Comparison of ENCODE assay signal across 8 cellular contexts in the genomic region with DNA sequence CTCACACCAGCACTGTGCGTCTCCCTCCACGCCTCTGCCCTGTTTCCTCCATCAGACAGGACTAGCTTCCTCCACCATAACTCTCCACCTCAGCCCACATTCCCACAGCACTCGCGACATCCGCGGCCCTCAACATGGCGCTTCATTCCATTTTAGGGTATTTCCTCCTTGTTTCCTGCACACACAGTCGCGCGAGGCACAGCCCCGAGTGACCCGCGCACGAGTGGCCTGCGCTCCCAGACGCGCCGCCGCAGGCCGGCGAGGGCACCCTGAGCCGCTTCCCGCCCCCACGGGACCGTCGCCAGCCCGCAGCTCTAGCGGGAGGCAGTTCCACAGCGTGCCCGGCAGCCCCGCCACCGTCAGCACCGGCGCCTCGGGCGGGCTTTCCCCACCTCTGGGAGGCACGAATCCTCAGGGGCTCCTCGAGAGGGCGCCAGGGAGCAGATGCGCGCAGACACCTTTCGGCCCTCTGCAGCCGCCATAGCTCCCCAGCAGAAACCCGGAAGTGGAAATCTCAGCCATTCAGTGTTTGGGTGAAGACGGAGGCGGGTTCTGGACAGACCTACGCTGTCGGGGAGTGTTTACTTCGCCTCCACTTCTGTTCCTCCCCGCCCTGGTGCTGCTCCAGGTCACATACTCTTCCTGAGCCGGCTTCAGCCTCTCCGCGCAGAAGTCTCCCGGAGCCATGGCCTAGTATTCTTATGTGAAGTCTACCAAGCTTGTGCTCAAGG.
DNase-seq lines count a peak whose midpoint lies in the region; ATAC-seq and FAIRE-seq lines count a peak whose summit lies in the region.
"Not testable (repeated sequence)": the region's sequence is repeated elsewhere in the genome, so short reads cannot be mapped to it uniquely, and the experiment has no call there.

No MANE protein-coding gene starts in this region.

- FAIRE-seq in frontal cortex (lab: Jason Lieb, UNC), result not testable (repeated sequence)

- H3K27ac ChIP-seq in CD4-positive, CD25-positive, alpha-beta regulatory T cell (ENCODE audit: insufficient read depth, low read length, poor library complexity, severe bottlenecking), result peak overlapping the region; percentile 96

- H3K27me3 ChIP-seq in CD4-positive, CD25-positive, alpha-beta regulatory T cell (ENCODE audit: control insufficient read depth, insufficient read depth, low read length), result not testable (repeated sequence)

- H3K4me3 ChIP-seq in CD4-positive, CD25-positive, alpha-beta regulatory T cell (ENCODE audit: low read depth, low read length), result peak overlapping the region; percentile 90

- not testable (repeated sequence) for H3K27ac Mint-ChIP-seq in CD4-positive, CD25-positive, alpha-beta regulatory T cell; activated naive CD8-positive, alpha-beta T cell treated with anti-CD3 and anti-CD28 coated beads for 36 hours
- H3K27ac Mint-ChIP-seq in naive B cell, result peak overlapping the region in 1 of 6 donors; percentile 98

- not testable (repeated sequence) for H3K36me3 ChIP-seq in CD4-positive, CD25-positive, alpha-beta regulatory T cell (ENCODE audit: control insufficient read depth, insufficient read depth, low read length)

- H3K36me3 Mint-ChIP-seq in CD4-positive, CD25-positive, alpha-beta regulatory T cell, result peaks cover 24% of the 10 kb centered on the region
- peaks cover 35% of the 10 kb centered on the region for H3K36me3 Mint-ChIP-seq in activated naive CD8-positive, alpha-beta T cell treated with anti-CD3 and anti-CD28 coated beads for 36 hours
- peaks cover 8 to 11% of the 10 kb centered on the region in 2 donors for H3K36me3 Mint-ChIP-seq in naive B cell

- DNase-seq in CD4-positive, CD25-positive, alpha-beta regulatory T cell, result peak; percentile 95 to 100 (median 99)
- peak; percentile 98 for DNase-seq in SK-N-DZ (ENCODE audit: low spot score)
- DNase-seq in activated naive CD8-positive, alpha-beta T cell treated with anti-CD3 and anti-CD28 coated beads for 36 hours, result peak; percentile 98
- peak; percentile 78 to 79 for DNase-seq in frontal cortex (ENCODE audit: low spot score in 2 of 2)
- peak; percentile 100 for DNase-seq in naive B cell
- peak; percentile 98 for DNase-seq in stimulated activated CD8-positive, alpha-beta memory T cell treated with anti-CD3 and anti-CD28 coated beads, Interleukin-15, amount 100 ng/mL, for 24 hours (ENCODE audit: low read depth)

- H3K9me3 ChIP-seq in CD4-positive, CD25-positive, alpha-beta regulatory T cell (ENCODE audit: control insufficient read depth in 2 of 2, low read length in 2 of 2), result not testable (repeated sequence)

- peaks cover 19 to 47% (median 33%) of the 10 kb centered on the region in 4 donors for H3K4me1 Mint-ChIP-seq in CD4-positive, CD25-positive, alpha-beta regulatory T cell
- peaks cover 32% of the 10 kb centered on the region for H3K4me1 Mint-ChIP-seq in activated naive CD8-positive, alpha-beta T cell treated with anti-CD3 and anti-CD28 coated beads for 36 hours
- peaks cover 8 to 49% (median 19%) of the 10 kb centered on the region in 3 donors for H3K4me1 Mint-ChIP-seq in naive B cell

- H3K4me3 Mint-ChIP-seq in CD4-positive, CD25-positive, alpha-beta regulatory T cell; activated naive CD8-positive, alpha-beta T cell treated with anti-CD3 and anti-CD28 coated beads for 36 hours; naive B cell: not testable (repeated sequence)

- not testable (repeated sequence) for H3K27me3 Mint-ChIP-seq in CD4-positive, CD25-positive, alpha-beta regulatory T cell; activated naive CD8-positive, alpha-beta T cell treated with anti-CD3 and anti-CD28 coated beads for 36 hours; naive B cell

- ATAC-seq in CD4-positive, CD25-positive, alpha-beta regulatory T cell (ENCODE audit: low read depth in 2 of 2), result peak; percentile 99 to 100
- ATAC-seq in GM19372 (IDR thresholded peaks at IDR 0.05; ENCODE audit: low read depth, unreplicated experiment) (peak; percentile 100), HG03159 (IDR thresholded peaks at IDR 0.05; ENCODE audit: unreplicated experiment) (peak; percentile 100), naive B cell (ENCODE audit: low read depth in 2 of 2) (peak; percentile 95 to 96)

- H3K4me1 ChIP-seq in CD4-positive, CD25-positive, alpha-beta regulatory T cell (ENCODE audit: control insufficient read depth, insufficient read depth, low read length, poor library complexity, severe bottlenecking), result peaks cover 26% of the 10 kb centered on the region

- H3K9me3 Mint-ChIP-seq in CD4-positive, CD25-positive, alpha-beta regulatory T cell; activated naive CD8-positive, alpha-beta T cell treated with anti-CD3 and anti-CD28 coated beads for 36 hours; naive B cell: not testable (repeated sequence)

Comparison
In these comparisons a context has a peak if more than half of its experiments do, and no peak if none do; other contexts are left out.
1. Peak in every context shown above with its lines: DNase-seq, ATAC-seq, H3K4me3 ChIP-seq and H3K27ac ChIP-seq.